23 cellular contexts compared by ENCODE assay signal in genomic region chr7:531777-532176, GRCh38. TPM values are rescaled to one million over a fixed set of nuclear protein-coding genes. Genes with fewer than 3 reads are reported as not detected.
DNase-seq lines count a peak whose midpoint lies in the region; ATAC-seq, FAIRE-seq and TF ChIP-seq lines count a peak whose summit lies in the region.
"Had no signal": no experiment of that assay in that cellular context is flagged by ENCODE, and none has a peak within 500 bp of the region (broad histone marks: within the 10 kb centered on the region; RNA-seq: fewer than 3 reads in every experiment).

No MANE protein-coding gene starts in this region.

- DNase-seq in activated naive CD4-positive, alpha-beta T cell treated with Interleukin-2 at 50 U/mL for 16 hours, result peak; percentile 32
- no peak for DNase-seq in activated naive CD4-positive, alpha-beta T cell treated with anti-CD3 and anti-CD28 coated beads, Interleukin-2, amount 10 ng/mL, durations not matched to agents 7 days and 5 days
- DNase-seq in GM18507 (ENCODE audit: extremely low spot score, insufficient read length, low read depth) (no peak), G401 (ENCODE audit: low spot score) (no peak), iPS-NIHi11 (ENCODE audit: low spot score) (no peak), GM23338 (ENCODE audit: low spot score) (no peak)
- DNase-seq in effector memory CD8-positive, alpha-beta T cell, result no peak
- peak; percentile 42 for DNase-seq in stimulated activated naive CD8-positive, alpha-beta T cell treated with anti-CD3 and anti-CD28 coated beads, Interleukin-15, Interleukin-2, amounts not matched to agents 100 U/mL and 50 U/mL, for 24 hours
- DNase-seq: activated gamma-delta T cell treated with Interleukin-2 at 50 U/mL for 16 hours, colonic mucosa, islet precursor cell, KG1, lower lobe of right lung, mucosa of descending colon, NCI-H1436 treated with DMSO at 0.1 percent for 48 hours, OCI-M1, sigmoid colon, WERI-Rb-1 had no signal

- no peak overlapping the region for H3K27ac Mint-ChIP-seq in activated naive CD4-positive, alpha-beta T cell treated with anti-CD3 and anti-CD28 coated beads, Interleukin-2, amount 10 ng/mL, durations not matched to agents 7 days and 5 days
- H3K27ac Mint-ChIP-seq in effector memory CD8-positive, alpha-beta T cell, result no peak overlapping the region
- H3K27ac Mint-ChIP-seq in GM23338, result no peak overlapping the region
- H3K27ac Mint-ChIP-seq: neural progenitor cell had no signal

- H3K27me3 ChIP-seq in GM23338 (ENCODE audit: insufficient read depth), result no peaks in the 10 kb centered on the region
- H3K27me3 ChIP-seq: neural progenitor cell had no signal

- no peaks in the 10 kb centered on the region for H3K9me3 Mint-ChIP-seq in activated naive CD4-positive, alpha-beta T cell treated with anti-CD3 and anti-CD28 coated beads, Interleukin-2, amount 10 ng/mL, durations not matched to agents 7 days and 5 days
- H3K9me3 Mint-ChIP-seq in effector memory CD8-positive, alpha-beta T cell, result no peaks in the 10 kb centered on the region
- H3K9me3 Mint-ChIP-seq in GM23338, result no peaks in the 10 kb centered on the region; the same call in 2 of the 3 replicates
- H3K9me3 Mint-ChIP-seq: neural progenitor cell; T-helper 2 cell treated with Interferon-gamma antibody and Interleukin-4, amounts not matched to agents 5 μg/mL and 100 μg/mL, for 36 hours had no signal

- CTCF ChIA-PET in activated naive CD4-positive, alpha-beta T cell treated with anti-CD3 and anti-CD28 coated beads, Interleukin-2, amount 10 ng/mL, durations not matched to agents 7 days and 5 days (lab: Charles Lee), result no interaction called here

- H3K27ac ChIP-seq in GM23338 (ENCODE audit: low read depth), result no peak overlapping the region
- H3K27ac ChIP-seq: C4-2B, colonic mucosa, lower lobe of right lung, neural progenitor cell, sigmoid colon, suprapubic skin, WERI-Rb-1 had no signal

- no peaks in the 10 kb centered on the region for H3F3A ChIP-seq in GM23338 (replicated peaks; ENCODE audit: low read depth)

- H3K4me2 ChIP-seq in GM23338, result no peak overlapping the region
- H3K4me2 ChIP-seq: neural progenitor cell had no signal

- TF ChIP-seq CTCF in GM23338 (conservative IDR thresholded peaks at IDR 0.05; ENCODE audit: low read depth in 2 of 2), result no peak

- H3K36me3 ChIP-seq in GM23338 (ENCODE audit: insufficient read depth), result no peaks in the 10 kb centered on the region
- H3K36me3 ChIP-seq: colonic mucosa, lower lobe of right lung, neural progenitor cell, sigmoid colon, suprapubic skin, WERI-Rb-1 had no signal

- H3K4me1 ChIP-seq in GM23338 (ENCODE audit: insufficient read depth), result no peaks in the 10 kb centered on the region
- H3K4me1 ChIP-seq: colonic mucosa, lower lobe of right lung, neural progenitor cell, sigmoid colon, suprapubic skin had no signal

- no peaks in the 10 kb centered on the region for H3K36me3 Mint-ChIP-seq in activated naive CD4-positive, alpha-beta T cell treated with anti-CD3 and anti-CD28 coated beads, Interleukin-2, amount 10 ng/mL, durations not matched to agents 7 days and 5 days
- H3K36me3 Mint-ChIP-seq in effector memory CD8-positive, alpha-beta T cell (ENCODE audit: insufficient read depth), result no peaks in the 10 kb centered on the region
- no peaks in the 10 kb centered on the region for H3K36me3 Mint-ChIP-seq in GM23338 (ENCODE audit: low read depth)
- H3K36me3 Mint-ChIP-seq: neural progenitor cell had no signal

- peak; percentile 45 for FAIRE-seq in GM18507 (lab: Jason Lieb, UNC)
- FAIRE-seq: bronchial epithelial cell had no signal

- H3K4me3 Mint-ChIP-seq in activated naive CD4-positive, alpha-beta T cell treated with anti-CD3 and anti-CD28 coated beads, Interleukin-2, amount 10 ng/mL, durations not matched to agents 7 days and 5 days, result no peak overlapping the region
- no peak overlapping the region for H3K4me3 Mint-ChIP-seq in effector memory CD8-positive, alpha-beta T cell
- H3K4me3 Mint-ChIP-seq in GM23338, result no peak overlapping the region
- H3K4me3 Mint-ChIP-seq: neural progenitor cell; T-helper 2 cell treated with Interferon-gamma antibody and Interleukin-4, amounts not matched to agents 5 μg/mL and 100 μg/mL, for 36 hours had no signal

- no peaks in the 10 kb centered on the region for H3K4me1 Mint-ChIP-seq in activated naive CD4-positive, alpha-beta T cell treated with anti-CD3 and anti-CD28 coated beads, Interleukin-2, amount 10 ng/mL, durations not matched to agents 7 days and 5 days
- peaks cover 0 to 2% of the 10 kb centered on the region in 2 donors for H3K4me1 Mint-ChIP-seq in effector memory CD8-positive, alpha-beta T cell (ENCODE audit: low read depth in 2 of 2)
- no peaks in the 10 kb centered on the region; the same call in 2 of the 3 replicates for H3K4me1 Mint-ChIP-seq in GM23338
- H3K4me1 Mint-ChIP-seq: neural progenitor cell had no signal

- in situ Hi-C loops in G401 (cut with HindIII; ENCODE audit: low sequenced_read_pairs), result no loop called here

- no peak overlapping the region for H2AFZ ChIP-seq in GM23338
- H2AFZ ChIP-seq: neural progenitor cell had no signal

- H3K4me3 ChIP-seq in GM23338, result no peak overlapping the region
- H3K4me3 ChIP-seq: colonic mucosa, lower lobe of right lung, mucosa of descending colon, neural progenitor cell, sigmoid colon, suprapubic skin had no signal

- peaks cover 20% of the 10 kb centered on the region for H3K27me3 Mint-ChIP-seq in activated naive CD4-positive, alpha-beta T cell treated with anti-CD3 and anti-CD28 coated beads, Interleukin-2, amount 10 ng/mL, durations not matched to agents 7 days and 5 days
- peaks cover 21% of the 10 kb centered on the region in 2 donors for H3K27me3 Mint-ChIP-seq in effector memory CD8-positive, alpha-beta T cell
- peaks cover 14% of the 10 kb centered on the region for H3K27me3 Mint-ChIP-seq in GM23338 (ENCODE audit: insufficient read depth, low read depth, poor library complexity)

- ATAC-seq in effector memory CD8-positive, alpha-beta T cell (replicated peaks), result peak; percentile 35
- ATAC-seq in stimulated activated naive CD8-positive, alpha-beta T cell treated with anti-CD3 and anti-CD28 coated beads, Interleukin-15, Interleukin-2, amounts not matched to agents 100 U/mL and 50 U/mL, for 24 hours, result peak; percentile 48
- ATAC-seq in GM23338, result no peak
- ATAC-seq: mucosa of descending colon had no signal

- no peaks in the 10 kb centered on the region for H3K79me2 ChIP-seq in GM23338 (replicated peaks; ENCODE audit: insufficient read depth)

- no peaks in the 10 kb centered on the region for H4K20me1 ChIP-seq in GM23338 (replicated peaks; ENCODE audit: insufficient read depth)

- H3K9me2 ChIP-seq in GM23338 (ENCODE audit: insufficient read depth), result peaks cover 7% of the 10 kb centered on the region; the same call in 1 of the 2 replicates

TF ChIP-seq in GM23338, 12 proteins besides CTCF, POLR2A, EP300 and RAD21:
- TF ChIP-seq REST (IDR thresholded peaks at IDR 0.05; ENCODE audit: unreplicated experiment) (no peak), POLR2AphosphoS5 (IDR thresholded peaks at IDR 0.05; ENCODE audit: low read depth) (no peak), ZNF114 (CRISPR knock-in tag; IDR thresholded peaks at IDR 0.05) (no peak), EZH2 (IDR thresholded peaks at IDR 0.05; ENCODE audit: low read depth, unreplicated experiment) (no peak), STAT1 (IDR thresholded peaks at IDR 0.05; ENCODE audit: unreplicated experiment) (no peak), CREB1 (CRISPR knock-in tag; IDR thresholded peaks at IDR 0.05; ENCODE audit: low read depth) (no peak), ZNF331 (CRISPR knock-in tag; IDR thresholded peaks at IDR 0.05; ENCODE audit: low read depth) (no peak), EZH2phosphoT487 (IDR thresholded peaks at IDR 0.05; ENCODE audit: unreplicated experiment) (no peak)
TF ChIP-seq in GM23338: peak in this region for 0.

RNA-seq across cellular contexts. Expression of gene PDGFA, which starts 12.1 kb away (rescaled TPM):
- total RNA-seq in G401 (2014; rRNA removed; shearing (Covaris generic)), result 0.34 and 2.6 TPM in 2 replicates
- 32.2 and 43.1 TPM in 2 replicates for total RNA-seq in GM23338 (2014; rRNA removed; shearing (Covaris generic))
- polyA plus RNA-seq in GM23338 (2016; fragmentation: Nextera tagmentation; extraction: Ambion mirVana), result 35.6 and 39.5 TPM in 2 replicates

Comparison
In these comparisons a context has a peak if more than half of its experiments do, and no peak if none do; other contexts are left out.
1. DNase-seq: peak in activated naive CD4-positive, alpha-beta T cell treated with Interleukin-2 at 50 U/mL for 16 hours (single experiment) and stimulated activated naive CD8-positive, alpha-beta T cell treated with anti-CD3 and anti-CD28 coated beads, Interleukin-15, Interleukin-2, amounts not matched to agents 100 U/mL and 50 U/mL, for 24 hours (single experiment); none in activated naive CD4-positive, alpha-beta T cell treated with anti-CD3 and anti-CD28 coated beads, Interleukin-2, amount 10 ng/mL, durations not matched to agents 7 days and 5 days (single experiment), GM18507 (single experiment), effector memory CD8-positive, alpha-beta T cell (0 of 3), G401 (single experiment), iPS-NIHi11 (single experiment) and GM23338 (single experiment).